Comparison of ENCODE assay signal across 2 cellular contexts in the genomic region with DNA sequence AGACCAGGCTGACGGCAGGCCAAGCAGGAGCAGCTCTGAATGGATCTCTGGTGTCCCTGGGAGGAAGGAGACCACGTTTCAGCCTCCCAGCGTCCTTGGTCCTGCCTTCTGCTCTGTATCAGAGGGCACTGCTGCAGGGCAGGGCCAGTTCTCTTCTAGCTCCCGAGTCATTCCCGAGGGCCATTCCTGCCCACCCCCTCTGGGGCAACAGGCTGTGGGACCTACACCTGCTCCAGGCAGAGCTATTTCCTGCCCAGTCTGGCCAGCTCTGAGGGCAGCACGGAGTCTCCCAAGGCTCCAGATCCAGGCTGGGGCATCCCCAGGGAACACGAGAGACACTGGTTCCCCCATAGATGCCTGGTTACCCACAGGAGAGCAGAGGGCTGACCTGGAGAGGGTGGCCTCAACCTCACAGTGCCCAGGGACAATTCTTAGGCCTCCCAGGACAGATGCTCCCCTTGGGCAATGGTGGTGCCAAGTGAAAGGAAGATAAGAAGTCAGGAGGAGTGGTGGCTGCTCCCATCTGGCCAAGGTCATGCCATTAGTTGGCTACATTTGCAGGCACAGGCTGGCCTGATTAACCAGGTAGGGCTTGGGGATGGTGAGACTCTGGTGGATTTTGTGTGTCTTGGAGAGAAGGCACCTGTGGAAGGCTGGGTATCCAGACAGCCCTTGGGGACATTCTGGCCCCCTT.
TF ChIP-seq lines count a peak whose summit lies in the region.

No MANE protein-coding gene starts in this region.

TF ChIP-seq in HepG2, 621 proteins besides CTCF, POLR2A, EP300 and RAD21:
- TF ChIP-seq, protein P1, sequence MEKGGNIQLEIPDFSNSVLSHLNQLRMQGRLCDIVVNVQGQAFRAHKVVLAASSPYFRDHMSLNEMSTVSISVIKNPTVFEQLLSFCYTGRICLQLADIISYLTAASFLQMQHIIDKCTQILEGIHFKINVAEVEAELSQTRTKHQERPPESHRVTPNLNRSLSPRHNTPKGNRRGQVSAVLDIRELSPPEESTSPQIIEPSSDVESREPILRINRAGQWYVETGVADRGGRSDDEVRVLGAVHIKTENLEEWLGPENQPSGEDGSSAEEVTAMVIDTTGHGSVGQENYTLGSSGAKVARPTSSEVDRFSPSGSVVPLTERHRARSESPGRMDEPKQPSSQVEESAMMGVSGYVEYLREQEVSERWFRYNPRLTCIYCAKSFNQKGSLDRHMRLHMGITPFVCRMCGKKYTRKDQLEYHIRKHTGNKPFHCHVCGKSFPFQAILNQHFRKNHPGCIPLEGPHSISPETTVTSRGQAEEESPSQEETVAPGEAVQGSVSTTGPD (CRISPR knock-in tag; IDR thresholded peaks at IDR 0.05): no peak
- TF ChIP-seq YEATS4 (CRISPR knock-in tag; IDR thresholded peaks at IDR 0.05; ENCODE audit: borderline replicate concordance) (no peak), ZSCAN31 (CRISPR knock-in tag; IDR thresholded peaks at IDR 0.05; ENCODE audit: low read depth) (no peak), DNMT1 (CRISPR knock-in tag; IDR thresholded peaks at IDR 0.05) (peak; percentile 42; the same call in 1 of the 2 replicates), ZNF737 (CRISPR knock-in tag; IDR thresholded peaks at IDR 0.05; ENCODE audit: borderline replicate concordance) (no peak), KDM5B (CRISPR knock-in tag; IDR thresholded peaks at IDR 0.05; ENCODE audit: borderline replicate concordance) (peak; percentile 41; the same call in 1 of the 2 replicates), MBNL3 (CRISPR knock-in tag; conservative IDR thresholded peaks at IDR 0.05) (no peak), HNRNPL (IDR thresholded peaks at IDR 0.05; ENCODE audit: low read depth, low read length) (0 out of 2 replicates have a peak, but pooled peaks have one; percentile 18), ZNF24 (IDR thresholded peaks at IDR 0.05) (no peak), HES4 (CRISPR knock-in tag; IDR thresholded peaks at IDR 0.05; ENCODE audit: borderline replicate concordance) (peak; percentile 27; the same call in 1 of the 2 replicates)
- TF ChIP-seq, protein P2, sequence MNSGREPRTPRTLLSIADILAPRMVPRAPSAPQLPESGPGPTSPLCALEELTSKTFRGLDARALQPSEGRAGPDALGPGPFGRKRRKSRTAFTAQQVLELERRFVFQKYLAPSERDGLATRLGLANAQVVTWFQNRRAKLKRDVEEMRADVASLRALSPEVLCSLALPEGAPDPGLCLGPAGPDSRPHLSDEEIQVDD (CRISPR knock-in tag; IDR thresholded peaks at IDR 0.05; ENCODE audit: borderline replicate concordance): 0 out of 2 replicates have a peak, but pooled peaks have one; percentile 20

TF ChIP-seq in HEK293T, 16 proteins besides CTCF, POLR2A, EP300 and RAD21:
- TF ChIP-seq HDGF (IDR thresholded peaks at IDR 0.05; ENCODE audit: borderline replicate concordance): no peak
- TF ChIP-seq, protein P3, sequence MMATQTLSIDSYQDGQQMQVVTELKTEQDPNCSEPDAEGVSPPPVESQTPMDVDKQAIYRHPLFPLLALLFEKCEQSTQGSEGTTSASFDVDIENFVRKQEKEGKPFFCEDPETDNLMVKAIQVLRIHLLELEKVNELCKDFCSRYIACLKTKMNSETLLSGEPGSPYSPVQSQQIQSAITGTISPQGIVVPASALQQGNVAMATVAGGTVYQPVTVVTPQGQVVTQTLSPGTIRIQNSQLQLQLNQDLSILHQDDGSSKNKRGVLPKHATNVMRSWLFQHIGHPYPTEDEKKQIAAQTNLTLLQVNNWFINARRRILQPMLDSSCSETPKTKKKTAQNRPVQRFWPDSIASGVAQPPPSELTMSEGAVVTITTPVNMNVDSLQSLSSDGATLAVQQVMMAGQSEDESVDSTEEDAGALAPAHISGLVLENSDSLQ (IDR thresholded peaks at IDR 0.05): no peak
- no peak for TF ChIP-seq L3MBTL2 (conservative IDR thresholded peaks at IDR 0.05)
